ENCODE assay signal across 20 cellular contexts in the genomic region with DNA sequence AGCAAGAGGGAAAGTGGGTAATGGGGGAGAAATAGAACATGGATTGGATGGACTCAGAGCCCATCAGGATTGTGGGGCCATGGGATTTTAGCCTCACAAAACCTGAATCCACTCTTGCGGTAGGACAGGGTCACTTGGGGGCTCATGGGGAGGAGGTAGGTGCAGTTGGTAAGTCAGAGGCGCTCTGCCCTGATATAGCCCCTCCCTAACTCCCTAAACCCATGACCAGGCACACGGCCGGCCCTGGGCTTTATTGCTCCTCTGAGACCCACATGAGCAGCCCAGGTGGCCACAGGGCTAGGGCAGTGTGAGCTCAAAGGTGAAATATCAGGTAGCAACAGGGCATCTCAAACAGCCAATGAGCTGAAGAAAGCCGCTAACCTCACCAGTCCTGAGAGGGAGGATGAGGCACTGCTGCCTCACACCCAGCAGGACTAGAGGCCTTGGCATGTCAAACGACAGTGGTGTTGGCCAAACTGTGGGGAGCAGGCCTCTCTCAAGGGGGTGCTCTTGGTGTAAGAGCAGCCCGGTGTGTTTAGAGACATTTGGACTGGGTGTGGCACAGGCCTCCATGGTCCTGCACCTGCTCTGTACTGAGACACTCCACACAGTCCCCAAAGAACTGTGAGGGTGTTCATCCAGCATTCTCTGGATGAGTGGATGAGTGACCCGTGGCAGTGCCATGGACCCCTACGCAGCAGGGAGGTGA.
A peak's percentile ranks its signal among the peaks of the same experiment; 100 is the strongest.
DNase-seq lines count a peak whose midpoint lies in the region; ATAC-seq and TF ChIP-seq lines count a peak whose summit lies in the region.
"Had no signal": no experiment of that assay in that cellular context is flagged by ENCODE, and none has a peak within 500 bp of the region (broad histone marks: within the 10 kb centered on the region; RNA-seq: fewer than 3 reads in every experiment).

No MANE protein-coding gene starts in this region.

- H2BK120ac ChIP-seq in trophoblast cell (ENCODE audit: insufficient read depth, low read length, poor library complexity): no peak overlapping the region

- H4K20me1 ChIP-seq in BLaER1 (no peaks in the 10 kb centered on the region), PC-3 (ENCODE audit: low read length) (no peaks in the 10 kb centered on the region)

- H2BK5ac ChIP-seq in trophoblast cell (ENCODE audit: low read depth, low read length, poor library complexity): no peak overlapping the region

- no TSS peak for BruUV-seq in PC-3 (replicated peaks; lab: Mats Ljungman, UMichigan)

- H3K23ac ChIP-seq in trophoblast cell (ENCODE audit: low read length): no peak overlapping the region

- no peak for DNase-seq in PC-3
- DNase-seq in epithelial cell of prostate (ENCODE audit: low read depth, low spot score): no peak
- DNase-seq in trophoblast cell: no peak
- no peak for DNase-seq in NCI-H1417 treated with DMSO at 0.1 percent for 48 hours (lab: John Stamatoyannopoulos, UW)
- DNase-seq in GM13976 (ENCODE audit: low spot score): no peak
- DNase-seq: activated CD4-positive, alpha-beta T cell treated with anti-CD3 and anti-CD28 coated beads, Interleukin-2, amount 50 U/mL, for 4 hours; activated T-cell treated with anti-CD3 and anti-CD28 coated beads, Interleukin-2, amount 50 U/mL, for 72 hours; CD8-positive, alpha-beta T cell; DMS79 treated with DMSO at 0.1 percent for 48 hours; Karpas-422; NCI-H1092 treated with DMSO at 0.1 percent for 48 hours; NCI-H2081 treated with DMSO at 0.1 percent for 48 hours; SW 1271 had no signal

- H3K4me1 ChIP-seq in BLaER1 (peaks cover 40% of the 10 kb centered on the region), PC-3 (ENCODE audit: insufficient read depth, low read length) (peaks cover 10% of the 10 kb centered on the region), trophoblast cell (ENCODE audit: control insufficient read depth in 1 of 2, insufficient read depth in 2 of 2, low read length in 2 of 2) (peaks cover 14 to 17% of the 10 kb centered on the region in 2 experiments)
- H3K4me1 ChIP-seq: testis had no signal

- ATAC-seq in PC-3 (no peak), HG03457 (IDR thresholded peaks at IDR 0.05; ENCODE audit: unreplicated experiment) (no peak)
- no peak for ATAC-seq in stimulated activated memory B cell treated with anti-CD40 and anti-IgM and Interleukin-4, amounts not matched to agents 10 μg/mL and 1 μg/mL and 100 μg/mL, for 72 hours
- ATAC-seq: activated T-cell treated with anti-CD3 and anti-CD28 coated beads, Interleukin-2, amount 50 U/mL, for 72 hours; CD8-positive, alpha-beta T cell had no signal

- no peak overlapping the region for H4K8ac ChIP-seq in trophoblast cell (ENCODE audit: low read depth, low read length)

- CTCF ChIA-PET in PC-3 (lab: Charles Lee): no interaction called here

- peak overlapping the region; percentile 29 for H2AFZ ChIP-seq in PC-3 (ENCODE audit: low read length)
- H2AFZ ChIP-seq in trophoblast cell (ENCODE audit: insufficient read depth, low read length, poor library complexity): no peak overlapping the region

- H4K12ac ChIP-seq in trophoblast cell (ENCODE audit: low read depth, low read length): no peak overlapping the region

- WGBS in trophoblast cell (ENCODE audit: extremely low coverage, insufficient coverage, insufficient read length): no CpG with 5 or more reads among the region's 9 CpGs

- no peaks in the 10 kb centered on the region for H3K9me3 Mint-ChIP-seq in stimulated activated memory B cell treated with anti-CD40 and anti-IgM and Interleukin-4, amounts not matched to agents 10 μg/mL and 1 μg/mL and 100 μg/mL, for 72 hours
- H3K9me3 Mint-ChIP-seq: activated T-cell treated with anti-CD3 and anti-CD28 coated beads, Interleukin-2, amount 50 U/mL, for 72 hours; CD8-positive, alpha-beta T cell; neural crest cell had no signal

- H3K27me3 Mint-ChIP-seq in stimulated activated memory B cell treated with anti-CD40 and anti-IgM and Interleukin-4, amounts not matched to agents 10 μg/mL and 1 μg/mL and 100 μg/mL, for 72 hours: peaks cover 19% of the 10 kb centered on the region
- H3K27me3 Mint-ChIP-seq: activated naive CD8-positive, alpha-beta T cell had no signal

- no peak overlapping the region for H2BK12ac ChIP-seq in trophoblast cell (ENCODE audit: low read length)

- no peaks in the 10 kb centered on the region for H3F3A ChIP-seq in PC-3 (ENCODE audit: low read length, unreplicated experiment)

- H3K79me1 ChIP-seq in trophoblast cell (ENCODE audit: low read length): no peaks in the 10 kb centered on the region

- H3K4me1 Mint-ChIP-seq in stimulated activated memory B cell treated with anti-CD40 and anti-IgM and Interleukin-4, amounts not matched to agents 10 μg/mL and 1 μg/mL and 100 μg/mL, for 72 hours: no peaks in the 10 kb centered on the region

- H2AK5ac ChIP-seq in trophoblast cell (ENCODE audit: low read length): peak overlapping the region; percentile 28

- intact Hi-C loops in PC-3 (cut with micrococcal nuclease): no loop called here

- H3K18ac ChIP-seq in trophoblast cell (ENCODE audit: low read length): no peak overlapping the region

- H3K4me2 ChIP-seq in BLaER1 (peak overlapping the region; percentile 52), PC-3 (ENCODE audit: low read length) (no peak overlapping the region), trophoblast cell (ENCODE audit: low read length) (no peak overlapping the region)

- H3K4ac ChIP-seq in trophoblast cell (ENCODE audit: low read depth, low read length): no peak overlapping the region

- no peaks in the 10 kb centered on the region for H3K9me2 ChIP-seq in PC-3 (replicated peaks; ENCODE audit: low read length)

- peak overlapping the region; percentile 8 for H4K91ac ChIP-seq in trophoblast cell (ENCODE audit: low read depth, low read length)

- no peak overlapping the region for H3K14ac ChIP-seq in trophoblast cell (ENCODE audit: low read length)

- H3K36me3 ChIP-seq in BLaER1: no peaks in the 10 kb centered on the region
- no peaks in the 10 kb centered on the region for H3K36me3 ChIP-seq in PC-3 (ENCODE audit: low read depth, low read length)
- H3K36me3 ChIP-seq in trophoblast cell (ENCODE audit: control insufficient read depth in 1 of 2, insufficient read depth in 2 of 2, low read length in 2 of 2): no peaks in the 10 kb centered on the region

- POLR2A ChIA-PET in PC-3 (lab: Charles Lee; ENCODE audit: unreplicated experiment): no interaction called here

- H3K4me3 ChIP-seq in BLaER1 (no peak overlapping the region), PC-3 (ENCODE audit: low read length) (no peak overlapping the region), trophoblast cell (ENCODE audit: low read depth, low read length) (no peak overlapping the region)
- H3K4me3 ChIP-seq: coronary artery, testis had no signal

- H3K27ac Mint-ChIP-seq in stimulated activated memory B cell treated with anti-CD40 and anti-IgM and Interleukin-4, amounts not matched to agents 10 μg/mL and 1 μg/mL and 100 μg/mL, for 72 hours: no peak overlapping the region
- H3K27ac Mint-ChIP-seq: activated naive CD8-positive, alpha-beta T cell; activated T-cell treated with anti-CD3 and anti-CD28 coated beads, Interleukin-2, amount 50 U/mL, for 72 hours; CD8-positive, alpha-beta T cell had no signal

- 0 out of 2 replicates have a peak overlapping the region, but pooled peaks have one; percentile 36 for H3K27ac ChIP-seq in BLaER1
- no peak overlapping the region for H3K27ac ChIP-seq in PC-3 (ENCODE audit: low read length)
- H3K27ac ChIP-seq in epithelial cell of prostate: peak overlapping the region; percentile 72
- no peak overlapping the region for H3K27ac ChIP-seq in trophoblast cell (ENCODE audit: low read depth, low read length)
- H3K27ac ChIP-seq: testis had no signal

- H3K27me3 ChIP-seq in BLaER1 (no peaks in the 10 kb centered on the region), PC-3 (ENCODE audit: low read length) (no peaks in the 10 kb centered on the region), trophoblast cell (ENCODE audit: insufficient read depth, low read length) (no peaks in the 10 kb centered on the region)
- H3K27me3 ChIP-seq: testis had no signal

- no peak overlapping the region for H3K4me3 Mint-ChIP-seq in stimulated activated memory B cell treated with anti-CD40 and anti-IgM and Interleukin-4, amounts not matched to agents 10 μg/mL and 1 μg/mL and 100 μg/mL, for 72 hours
- H3K4me3 Mint-ChIP-seq: activated naive CD8-positive, alpha-beta T cell; activated T-cell treated with anti-CD3 and anti-CD28 coated beads, Interleukin-2, amount 50 U/mL, for 72 hours; CD8-positive, alpha-beta T cell; neural crest cell had no signal

- no peaks in the 10 kb centered on the region for H3K9me3 ChIP-seq in BLaER1
- no peaks in the 10 kb centered on the region for H3K9me3 ChIP-seq in PC-3 (ENCODE audit: low read length)
- peaks cover 1% of the 10 kb centered on the region for H3K9me3 ChIP-seq in trophoblast cell (ENCODE audit: insufficient read depth, low read depth, low read length)
- H3K9me3 ChIP-seq: testis had no signal

- H3K36me3 Mint-ChIP-seq in stimulated activated memory B cell treated with anti-CD40 and anti-IgM and Interleukin-4, amounts not matched to agents 10 μg/mL and 1 μg/mL and 100 μg/mL, for 72 hours: no peaks in the 10 kb centered on the region
- H3K36me3 Mint-ChIP-seq: activated naive CD8-positive, alpha-beta T cell; CD8-positive, alpha-beta T cell had no signal

- H3K79me2 ChIP-seq in PC-3 (ENCODE audit: low read length): no peaks in the 10 kb centered on the region
- no peaks in the 10 kb centered on the region for H3K79me2 ChIP-seq in trophoblast cell (ENCODE audit: control insufficient read depth, insufficient read depth, low read length, poor library complexity)

- in situ Hi-C loops in GM13976 (cut with MboI; ENCODE audit: low sequenced_read_pairs, unreplicated experiment): no loop called here

- TF ChIP-seq CTCF in PC-3 (conservative IDR thresholded peaks at IDR 0.05; ENCODE audit: low read depth, low read length) (no peak), GM13976 (IDR thresholded peaks at IDR 0.05; ENCODE audit: borderline replicate concordance, control extremely low read depth, extremely low read depth, insufficient read depth, missing control alignments) (no peak)

- H3K9ac ChIP-seq in BLaER1 (no peak overlapping the region), PC-3 (ENCODE audit: low read length) (no peak overlapping the region), trophoblast cell (ENCODE audit: low read length) (no peak overlapping the region)

Comparison
In these comparisons a context has a peak if more than half of its experiments do, and no peak if none do; other contexts are left out.
1. H3K27ac ChIP-seq: peak in BLaER1 (single experiment) and epithelial cell of prostate (single experiment); none in PC-3 (single experiment) and trophoblast cell (single experiment).